9 cellular contexts compared by ENCODE assay signal in genomic region chr22:30383061-30383460, GRCh38.
"Had no signal": no experiment of that assay in that cellular context is flagged by ENCODE, and none has a peak within 500 bp of the region (broad histone marks: within the 10 kb centered on the region; RNA-seq: fewer than 3 reads in every experiment).

No MANE protein-coding gene starts in this region.

- H3K9me3 ChIP-seq: HAP-1 had no signal

- H2AFZ ChIP-seq: GM23248 had no signal

- DNase-seq: GM23248, GOT3, H7, HFFc6, KBM-7 had no signal

- ATAC-seq: HCT116, HepG2 had no signal

- H3K4me3 ChIP-seq: GM23248, HAP-1 had no signal

- H3K27ac ChIP-seq: GM23248, HL-60 had no signal
